ENCODE assay signal across 10 cellular contexts in genomic region chr2:43136011-43136799, GRCh38.
DNase-seq lines count a peak whose midpoint lies in the region; ATAC-seq and TF ChIP-seq lines count a peak whose summit lies in the region.
"Had no signal": no experiment of that assay in that cellular context is flagged by ENCODE, and none has a peak within 500 bp of the region (broad histone marks: within the 10 kb centered on the region; RNA-seq: fewer than 3 reads in every experiment).

No MANE protein-coding gene starts in this region.

- no peak overlapping the region for H2AFZ ChIP-seq in mesenchymal stem cell (ENCODE audit: low read depth, low read length)

- H2BK12ac ChIP-seq in mesenchymal stem cell (ENCODE audit: low read length in 2 of 2) = peak overlapping the region in 1 of 2 experiments; percentile 39

- peak overlapping the region; percentile 40 for H4K8ac ChIP-seq in mesenchymal stem cell (ENCODE audit: low read length)

- no peak for TF ChIP-seq CTCF in left ventricle myocardium inferior (IDR thresholded peaks at IDR 0.05; ENCODE audit: borderline replicate concordance)
- no peak for TF ChIP-seq CTCF in activated CD8-positive, alpha-beta T cell treated with anti-CD3 and anti-CD28 coated beads for 36 hours (IDR thresholded peaks at IDR 0.05)
- no peak for TF ChIP-seq CTCF in uterus (IDR thresholded peaks at IDR 0.05)

- no peak overlapping the region for H2BK120ac ChIP-seq in mesenchymal stem cell (ENCODE audit: low read depth, low read length)

- H3K27me3 ChIP-seq in left ventricle myocardium inferior (ENCODE audit: low read depth) = no peaks in the 10 kb centered on the region
- H3K27me3 ChIP-seq in mesenchymal stem cell (ENCODE audit: control insufficient read depth in 1 of 2, insufficient read depth in 1 of 2, low read length in 2 of 2) = no peaks in the 10 kb centered on the region
- no peaks in the 10 kb centered on the region for H3K27me3 ChIP-seq in uterus

- intact Hi-C loops in left ventricle myocardium inferior (cut with micrococcal nuclease) = loop anchor here (10.0 kb wide), 2 partner anchors 89 to 311 kb away; partner anchors contain the start of gene ZFP36L2
- intact Hi-C loops in Right ventricle myocardium superior (cut with DNase I) = no loop called here
- intact Hi-C loops in activated CD8-positive, alpha-beta T cell treated with anti-CD3 and anti-CD28 coated beads for 36 hours (cut with micrococcal nuclease) = loop anchor here (1.0 to 5.0 kb wide), 3 partner anchors 36 to 84 kb away; no protein-coding TSS in a partner anchor
- intact Hi-C loops in uterus (cut with DNase I; ENCODE audit: low total_unique reads) = no loop called here

- no peaks in the 10 kb centered on the region for H3K9me3 ChIP-seq in left ventricle myocardium inferior (replicated peaks)
- H3K9me3 ChIP-seq in mesenchymal stem cell (ENCODE audit: control insufficient read depth, low read length) = no peaks in the 10 kb centered on the region
- H3K9me3 ChIP-seq in uterus = no peaks in the 10 kb centered on the region

- peaks cover 14% of the 10 kb centered on the region for H3K36me3 Mint-ChIP-seq in activated CD8-positive, alpha-beta T cell treated with anti-CD3 and anti-CD28 coated beads for 36 hours (ENCODE audit: low read depth)

- peak overlapping the region; percentile 70 for H3K27ac ChIP-seq in left ventricle myocardium inferior (replicated peaks)
- no peak overlapping the region for H3K27ac ChIP-seq in mesenchymal stem cell (ENCODE audit: low read length, poor library complexity, severe bottlenecking)
- H3K27ac ChIP-seq in uterus = peak overlapping the region; percentile 17 to 55

- no peak overlapping the region for H4K91ac ChIP-seq in mesenchymal stem cell (ENCODE audit: low read length)

- H3K18ac ChIP-seq in mesenchymal stem cell (ENCODE audit: low read depth in 1 of 2, low read length in 2 of 2) = peak overlapping the region in 1 of 2 experiments; percentile 42

- H3K4me3 ChIP-seq in left ventricle myocardium inferior = no peak overlapping the region
- H3K4me3 ChIP-seq in mesenchymal stem cell (ENCODE audit: insufficient read depth in 1 of 2, low read depth in 1 of 2, low read length in 2 of 2) = no peak overlapping the region
- no peak overlapping the region for H3K4me3 ChIP-seq in uterus

- no peak for ATAC-seq in Right ventricle myocardium superior (ENCODE audit: poor library complexity)
- no peak for ATAC-seq in activated CD8-positive, alpha-beta T cell treated with anti-CD3 and anti-CD28 coated beads for 36 hours

- no peaks in the 10 kb centered on the region for H3K9me3 Mint-ChIP-seq in activated CD8-positive, alpha-beta T cell treated with anti-CD3 and anti-CD28 coated beads for 36 hours

- no peak overlapping the region for H2BK5ac ChIP-seq in mesenchymal stem cell (ENCODE audit: low read depth, low read length, poor library complexity, severe bottlenecking)

- no peaks in the 10 kb centered on the region for H3K79me1 ChIP-seq in mesenchymal stem cell (replicated peaks; ENCODE audit: low read length, poor library complexity, severe bottlenecking)

- no peak overlapping the region for H3K4me2 ChIP-seq in mesenchymal stem cell (ENCODE audit: low read length, poor library complexity, severe bottlenecking)

- POLR2A ChIA-PET in activated CD8-positive, alpha-beta T cell treated with anti-CD3 and anti-CD28 coated beads for 36 hours (lab: Charles Lee) = interaction anchor here (1.0 to 20.8 kb wide), 11 partner anchors 9 to 87 kb away, joined by 3 to 549 read pairs (median 4); partner anchors contain the start of gene ZFP36L2
- POLR2A ChIA-PET in HEK293T (lab: Yijun Ruan, JAX) = no interaction called here

- H3K4me1 Mint-ChIP-seq in activated CD8-positive, alpha-beta T cell treated with anti-CD3 and anti-CD28 coated beads for 36 hours (ENCODE audit: low read depth) = peaks cover 84% of the 10 kb centered on the region

- H3K4me3 Mint-ChIP-seq in activated CD8-positive, alpha-beta T cell treated with anti-CD3 and anti-CD28 coated beads for 36 hours = peak overlapping the region; percentile 73

- H3K14ac ChIP-seq in mesenchymal stem cell (ENCODE audit: low read length in 2 of 2) = no peak overlapping the region

- H3K4ac ChIP-seq in mesenchymal stem cell (ENCODE audit: low read depth in 1 of 2, low read length in 2 of 2) = peak overlapping the region in 1 of 2 experiments; percentile 13

- H3K9ac ChIP-seq in mesenchymal stem cell (ENCODE audit: low read length) = no peak overlapping the region

- H3K23ac ChIP-seq in mesenchymal stem cell (ENCODE audit: low read length in 2 of 2) = no peak overlapping the region

- peaks cover 58% of the 10 kb centered on the region for H3K4me1 ChIP-seq in left ventricle myocardium inferior
- peaks cover 14% of the 10 kb centered on the region for H3K4me1 ChIP-seq in mesenchymal stem cell (ENCODE audit: control insufficient read depth, insufficient read depth, low read depth, low read length)
- no peaks in the 10 kb centered on the region for H3K4me1 ChIP-seq in uterus

- no peak for TF ChIP-seq POLR2A in uterus (IDR thresholded peaks at IDR 0.05)

- DNase-seq in left ventricle myocardium inferior (no peak), Right ventricle myocardium superior (no peak), mesenchymal stem cell (no peak), uterus (no peak), H4 (ENCODE audit: low spot score) (no peak), HEK293T (ENCODE audit: extremely low spot score) (no peak), DMS 273 (lab: John Stamatoyannopoulos, UW; ENCODE audit: unreplicated experiment) (no peak)
- DNase-seq in activated CD8-positive, alpha-beta T cell treated with anti-CD3 and anti-CD28 coated beads for 36 hours = no peak
- DNase-seq: Calu3, NCI-H2171 had no signal

- WGBS in mesenchymal stem cell = 81% methylated on average over 11 of the region's 11 CpGs

- peak overlapping the region; percentile 44 for H2BK15ac ChIP-seq in mesenchymal stem cell (ENCODE audit: low read depth, poor library complexity, severe bottlenecking)

- H3K27me3 Mint-ChIP-seq in activated CD8-positive, alpha-beta T cell treated with anti-CD3 and anti-CD28 coated beads for 36 hours = no peaks in the 10 kb centered on the region

- H2AK5ac ChIP-seq in mesenchymal stem cell (ENCODE audit: low read length, severe bottlenecking) = no peak overlapping the region

- no peaks in the 10 kb centered on the region for H3K36me3 ChIP-seq in left ventricle myocardium inferior
- no peaks in the 10 kb centered on the region for H3K36me3 ChIP-seq in mesenchymal stem cell (ENCODE audit: control insufficient read depth in 1 of 2, insufficient read depth in 2 of 2, low read depth in 1 of 2, low read length in 2 of 2)
- no peaks in the 10 kb centered on the region for H3K36me3 ChIP-seq in uterus

- CTCF ChIA-PET in activated CD8-positive, alpha-beta T cell treated with anti-CD3 and anti-CD28 coated beads for 36 hours (lab: Charles Lee) = interaction anchor here (0.6 to 24.5 kb wide), 7 partner anchors 9 to 88 kb away, joined by 3 to 647 read pairs (median 5); partner anchors contain the start of gene ZFP36L2
- CTCF ChIA-PET in HEK293T (lab: Yijun Ruan, JAX) = interaction anchor here (0.5 kb wide), 1 partner anchor 93 kb away, joined by 3 read pairs; no protein-coding TSS in a partner anchor

- H3K27ac Mint-ChIP-seq in activated CD8-positive, alpha-beta T cell treated with anti-CD3 and anti-CD28 coated beads for 36 hours = peak overlapping the region; percentile 95

TF ChIP-seq in HEK293T, 16 proteins besides CTCF, POLR2A, EP300 and RAD21:
- TF ChIP-seq ZNF384 (IDR thresholded peaks at IDR 0.05) (no peak), BHLHE40 (IDR thresholded peaks at IDR 0.05; ENCODE audit: borderline replicate concordance) (no peak), FOXK2 (IDR thresholded peaks at IDR 0.05) (no peak), SP1 (IDR thresholded peaks at IDR 0.05) (no peak), FOXM1 (IDR thresholded peaks at IDR 0.05; ENCODE audit: borderline replicate concordance) (no peak), NFRKB (IDR thresholded peaks at IDR 0.05) (no peak), HDGF (IDR thresholded peaks at IDR 0.05; ENCODE audit: borderline replicate concordance) (no peak), PKNOX1 (IDR thresholded peaks at IDR 0.05) (no peak), LEF1 (IDR thresholded peaks at IDR 0.05; ENCODE audit: borderline replicate concordance) (no peak), SUZ12 (IDR thresholded peaks at IDR 0.05) (no peak), ELF4 (IDR thresholded peaks at IDR 0.05) (no peak), CTBP1 (IDR thresholded peaks at IDR 0.05; ENCODE audit: borderline replicate concordance) (no peak)

Comparison
In these comparisons a context has a peak if more than half of its experiments do, and no peak if none do; other contexts are left out.
1. intact Hi-C loops: an anchor here in left ventricle myocardium inferior (10.0 kb wide) and activated CD8-positive, alpha-beta T cell treated with anti-CD3 and anti-CD28 coated beads for 36 hours (1.0 to 5.0 kb wide); none called in Right ventricle myocardium superior and uterus.